1 cellular context compared by ENCODE assay signal in the genomic region with DNA sequence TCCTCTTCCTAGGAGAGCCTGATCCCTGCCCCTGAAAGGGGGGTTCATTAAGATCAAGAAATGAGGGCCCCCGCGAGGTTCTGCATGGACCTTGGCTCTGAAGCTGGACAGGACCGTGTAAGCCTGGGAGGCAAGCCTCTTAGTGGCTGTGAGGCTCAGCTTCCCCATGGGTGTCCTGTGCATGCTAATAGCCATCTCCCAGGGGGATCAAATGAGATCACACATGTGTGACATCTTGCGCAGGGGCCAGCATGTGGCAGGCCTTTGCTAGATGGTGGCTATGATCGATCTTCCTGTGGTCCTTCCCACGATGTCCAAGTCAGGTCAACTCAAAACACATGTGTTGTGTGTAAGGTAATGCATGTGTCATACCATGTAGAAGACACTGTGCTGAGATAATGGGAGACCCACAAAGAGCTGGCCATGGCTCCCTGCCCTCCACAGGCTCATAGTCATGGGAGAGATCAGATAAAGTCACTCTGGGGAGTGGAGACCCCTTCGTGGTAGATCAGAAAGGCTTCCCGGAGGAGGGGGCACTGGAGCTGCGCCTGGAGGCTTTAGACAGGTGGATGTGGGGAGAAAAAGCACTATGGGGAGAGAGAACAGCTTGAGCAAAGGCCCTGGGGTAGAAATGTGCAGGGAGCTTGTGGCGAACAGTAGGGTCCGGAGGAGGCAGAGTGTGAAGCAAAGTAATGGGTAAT.
TF ChIP-seq lines count a peak whose summit lies in the region.

No MANE protein-coding gene starts in this region.

TF ChIP-seq in endothelial cell of umbilical vein, 7 proteins besides CTCF, POLR2A, EP300 and RAD21:
- TF ChIP-seq JUN (IDR thresholded peaks at IDR 0.05; ENCODE audit: borderline replicate concordance, insufficient read depth, insufficient read length, low read depth) = no peak
- TF ChIP-seq, protein P1, sequence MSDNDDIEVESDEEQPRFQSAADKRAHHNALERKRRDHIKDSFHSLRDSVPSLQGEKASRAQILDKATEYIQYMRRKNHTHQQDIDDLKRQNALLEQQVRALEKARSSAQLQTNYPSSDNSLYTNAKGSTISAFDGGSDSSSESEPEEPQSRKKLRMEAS (IDR thresholded peaks at IDR 0.05; ENCODE audit: insufficient read depth, insufficient read length) = no peak
- no peak for TF ChIP-seq MYC (IDR thresholded peaks at IDR 0.05; ENCODE audit: low read depth, low read length)
- no peak for TF ChIP-seq EZH2 (IDR thresholded peaks at IDR 0.05; ENCODE audit: borderline replicate concordance, low read depth, low read length, severe bottlenecking)
- no peak for TF ChIP-seq GATA2 (IDR thresholded peaks at IDR 0.05; ENCODE audit: insufficient read depth, insufficient read length, low read depth, low read length)
- TF ChIP-seq FOS (IDR thresholded peaks at IDR 0.05; ENCODE audit: borderline replicate concordance, insufficient read depth, low read length) = no peak
- no peak for TF ChIP-seq POLR2AphosphoS5 (IDR thresholded peaks at IDR 0.05; ENCODE audit: insufficient read depth, low read depth, low read length)
